ENCODE assay signal across 13 cellular contexts in genomic region chr10:113020838-113021237, GRCh38.
A peak's percentile ranks its signal among the peaks of the same experiment; 100 is the strongest.
DNase-seq lines count a peak whose midpoint lies in the region; ATAC-seq and TF ChIP-seq lines count a peak whose summit lies in the region.
"Had no signal": no experiment of that assay in that cellular context is flagged by ENCODE, and none has a peak within 500 bp of the region (broad histone marks: within the 10 kb centered on the region; RNA-seq: fewer than 3 reads in every experiment).

No MANE protein-coding gene starts in this region.

- H3K9me3 ChIP-seq in body of pancreas = no peaks in the 10 kb centered on the region
- no peaks in the 10 kb centered on the region for H3K9me3 ChIP-seq in lung (ENCODE audit: control insufficient read depth in 2 of 2, insufficient read depth in 1 of 2, low read length in 1 of 2)
- no peaks in the 10 kb centered on the region for H3K9me3 ChIP-seq in thyroid gland
- H3K9me3 ChIP-seq: Caco-2 had no signal

- peak; percentile 58 for ATAC-seq in body of pancreas
- peak; percentile 61 for ATAC-seq in lung (ENCODE audit: insufficient read depth, low FRiP score)
- no peak for ATAC-seq in GM19455 (IDR thresholded peaks at IDR 0.05; ENCODE audit: unreplicated experiment)

- intact Hi-C loops in body of pancreas (cut with DNase I) = no loop called here
- intact Hi-C loops in thyroid gland (cut with DNase I) = loop anchor here (10.0 kb wide), 1 partner anchor 84 kb away; no protein-coding TSS in a partner anchor
- intact Hi-C loops in activated T-helper 2 cell treated with anti-CD3 and anti-CD28 coated beads, Interferon-gamma antibody, Interleukin-2, Interleukin-4, amounts not matched to agents 10 μg/mL and 5 μg/mL and 100 μg/mL, durations not matched to agents 14 hours and 24 hours and 36 hours (cut with micrococcal nuclease) = no loop called here

- H3K4me1 ChIP-seq in body of pancreas (peaks cover 51% of the 10 kb centered on the region), lung (ENCODE audit: control insufficient read depth in 2 of 2, insufficient read depth in 2 of 2, low read length in 2 of 2) (peaks cover 22 to 25% of the 10 kb centered on the region in 2 donors), thyroid gland (peaks cover 38 to 70% of the 10 kb centered on the region in 2 donors)

- H3K27ac Mint-ChIP-seq in activated T-helper 2 cell treated with anti-CD3 and anti-CD28 coated beads, Interferon-gamma antibody, Interleukin-2, Interleukin-4, amounts not matched to agents 10 μg/mL and 5 μg/mL and 100 μg/mL, durations not matched to agents 14 hours and 24 hours and 36 hours = no peak overlapping the region

- H3K27me3 Mint-ChIP-seq in activated T-helper 2 cell treated with anti-CD3 and anti-CD28 coated beads, Interferon-gamma antibody, Interleukin-2, Interleukin-4, amounts not matched to agents 10 μg/mL and 5 μg/mL and 100 μg/mL, durations not matched to agents 14 hours and 24 hours and 36 hours (ENCODE audit: low read depth) = peaks cover 8% of the 10 kb centered on the region

- TF ChIP-seq POLR2A in body of pancreas (IDR thresholded peaks at IDR 0.05) (no peak), thyroid gland (IDR thresholded peaks at IDR 0.05) (no peak)

- H3K4me1 Mint-ChIP-seq in activated T-helper 2 cell treated with anti-CD3 and anti-CD28 coated beads, Interferon-gamma antibody, Interleukin-2, Interleukin-4, amounts not matched to agents 10 μg/mL and 5 μg/mL and 100 μg/mL, durations not matched to agents 14 hours and 24 hours and 36 hours (ENCODE audit: low read depth) = no peaks in the 10 kb centered on the region

- H3K27ac ChIP-seq in body of pancreas (peak overlapping the region in 3 of 4 donors; percentile 66 to 79 (median 69)), lung (ENCODE audit: low read depth in 1 of 2, low read length in 1 of 2) (no peak overlapping the region), thyroid gland (peak overlapping the region in 1 of 3 donors; percentile 13)
- H3K27ac ChIP-seq: 22Rv1 had no signal

- WGBS in body of pancreas, 2 donors = 22 to 28% methylated on average over 7 of the region's 7 CpGs
- 41 to 55% methylated on average over 7 of the region's 7 CpGs for WGBS in lung, 2 donors
- 30 to 60% methylated on average over 7 of the region's 7 CpGs for WGBS in thyroid gland, 2 donors

- H3K36me3 ChIP-seq in body of pancreas (replicated peaks in 1 of 2; ENCODE audit: insufficient read depth in 1 of 2, low read depth in 2 of 2) = no peaks in the 10 kb centered on the region
- no peaks in the 10 kb centered on the region for H3K36me3 ChIP-seq in lung (ENCODE audit: control insufficient read depth in 2 of 2, insufficient read depth in 2 of 2, low read length in 2 of 2)
- H3K36me3 ChIP-seq in thyroid gland = no peaks in the 10 kb centered on the region

- H3K27me3 ChIP-seq in body of pancreas (no peaks in the 10 kb centered on the region), lung (ENCODE audit: control insufficient read depth, insufficient read depth) (no peaks in the 10 kb centered on the region), thyroid gland (no peaks in the 10 kb centered on the region)

- TF ChIP-seq CTCF in body of pancreas (IDR thresholded peaks at IDR 0.05) = no peak
- no peak for TF ChIP-seq CTCF in lung (IDR thresholded peaks at IDR 0.05; ENCODE audit: control extremely low read depth, extremely low read depth)
- no peak for TF ChIP-seq CTCF in thyroid gland (IDR thresholded peaks at IDR 0.05)

- peak; percentile 11 for DNase-seq in DMS 273 (lab: John Stamatoyannopoulos, UW; ENCODE audit: unreplicated experiment)
- DNase-seq in DMS 273 treated with DMSO at 0.1 percent for 48 hours (lab: John Stamatoyannopoulos, UW) = no peak
- DNase-seq in body of pancreas = peak; percentile 38 to 71 (median 64)
- peak; percentile 49 for DNase-seq in lung (ENCODE audit: low spot score)
- DNase-seq in thyroid gland = peak; percentile 20 to 57
- DNase-seq in activated T-helper 2 cell treated with anti-CD3 and anti-CD28 coated beads, Interferon-gamma antibody, Interleukin-2, Interleukin-4, amounts not matched to agents 10 μg/mL and 5 μg/mL and 100 μg/mL, durations not matched to agents 14 hours and 24 hours and 36 hours (ENCODE audit: low spot score) = no peak
- no peak for DNase-seq in stimulated activated naive CD4-positive, alpha-beta T cell (lab: John Stamatoyannopoulos, UW)
- DNase-seq: amniotic stem cell; Caco-2; stimulated activated CD4-positive, alpha-beta T cell treated with anti-CD3 and anti-CD28 coated beads, Interleukin-12 subunit alpha, Interleukin-12 subunit beta, amount 100 ng/mL, for 4 hours; stimulated activated CD8-positive, alpha-beta memory T cell treated with anti-CD3 and anti-CD28 coated beads, Interleukin-4, amount 100 ng/mL, for 48 hours had no signal

- H3K36me3 Mint-ChIP-seq in activated T-helper 2 cell treated with anti-CD3 and anti-CD28 coated beads, Interferon-gamma antibody, Interleukin-2, Interleukin-4, amounts not matched to agents 10 μg/mL and 5 μg/mL and 100 μg/mL, durations not matched to agents 14 hours and 24 hours and 36 hours (ENCODE audit: low read depth) = no peaks in the 10 kb centered on the region

- H3K4me3 ChIP-seq in body of pancreas = no peak overlapping the region
- no peak overlapping the region for H3K4me3 ChIP-seq in lung
- H3K4me3 ChIP-seq in thyroid gland (replicated peaks in 1 of 3) = no peak overlapping the region

- H3K4me3 Mint-ChIP-seq in activated T-helper 2 cell treated with anti-CD3 and anti-CD28 coated beads, Interferon-gamma antibody, Interleukin-2, Interleukin-4, amounts not matched to agents 10 μg/mL and 5 μg/mL and 100 μg/mL, durations not matched to agents 14 hours and 24 hours and 36 hours (ENCODE audit: low read depth) = no peak overlapping the region

- H3K9me3 Mint-ChIP-seq in activated T-helper 2 cell treated with anti-CD3 and anti-CD28 coated beads, Interferon-gamma antibody, Interleukin-2, Interleukin-4, amounts not matched to agents 10 μg/mL and 5 μg/mL and 100 μg/mL, durations not matched to agents 14 hours and 24 hours and 36 hours = no peaks in the 10 kb centered on the region

Comparison
In these comparisons a context has a peak if more than half of its experiments do, and no peak if none do; other contexts are left out.
1. DNase-seq: peak in DMS 273 (single experiment), body of pancreas (4 of 4), lung (single experiment) and thyroid gland (2 of 2); none in DMS 273 treated with DMSO at 0.1 percent for 48 hours (single experiment), activated T-helper 2 cell treated with anti-CD3 and anti-CD28 coated beads, Interferon-gamma antibody, Interleukin-2, Interleukin-4, amounts not matched to agents 10 μg/mL and 5 μg/mL and 100 μg/mL, durations not matched to agents 14 hours and 24 hours and 36 hours (single experiment) and stimulated activated naive CD4-positive, alpha-beta T cell (0 of 6).
2. H3K27ac ChIP-seq: peak in body of pancreas (3 of 4); none in lung (0 of 2).